12 cellular contexts compared by ENCODE assay signal in genomic region chr7:3559178-3559765, GRCh38.
A peak's percentile ranks its signal among the peaks of the same experiment; 100 is the strongest.
DNase-seq lines count a peak whose midpoint lies in the region; ATAC-seq and TF ChIP-seq lines count a peak whose summit lies in the region.
"Had no signal": no experiment of that assay in that cellular context is flagged by ENCODE, and none has a peak within 500 bp of the region (broad histone marks: within the 10 kb centered on the region; RNA-seq: fewer than 3 reads in every experiment).

No MANE protein-coding gene starts in this region.

- no peaks in the 10 kb centered on the region for H4K20me1 ChIP-seq in IMR-90 (ENCODE audit: insufficient read depth, low read length)

- H3K27me3 ChIP-seq in AG04450 (ENCODE audit: control insufficient read depth, insufficient read depth, low read length) (no peaks in the 10 kb centered on the region), IMR-90 (ENCODE audit: control insufficient read depth, insufficient read depth, low read length) (no peaks in the 10 kb centered on the region), body of pancreas (no peaks in the 10 kb centered on the region)
- H3K27me3 ChIP-seq: heart left ventricle had no signal

- no peak overlapping the region for H2AK5ac ChIP-seq in IMR-90 (ENCODE audit: low read depth, low read length)

- no peak overlapping the region for H3K14ac ChIP-seq in IMR-90 (replicated peaks; ENCODE audit: low read depth, low read length)

- H3K36me3 ChIP-seq in IMR-90 (ENCODE audit: control insufficient read depth, insufficient read depth, low read length) (no peaks in the 10 kb centered on the region), body of pancreas (replicated peaks in 1 of 2; ENCODE audit: insufficient read depth in 1 of 2, low read depth in 2 of 2) (no peaks in the 10 kb centered on the region)
- H3K36me3 ChIP-seq: heart left ventricle had no signal

- no peak overlapping the region for H3K56ac ChIP-seq in IMR-90 (ENCODE audit: extremely low read depth, insufficient read depth, low read length)

- no peak overlapping the region for H3K9ac ChIP-seq in IMR-90 (ENCODE audit: low read depth, low read length)
- H3K9ac ChIP-seq: parathyroid adenoma had no signal

- no peaks in the 10 kb centered on the region for H3K79me1 ChIP-seq in IMR-90 (ENCODE audit: low read depth in 1 of 2, low read length in 2 of 2)

- no peak overlapping the region for H4K8ac ChIP-seq in IMR-90 (ENCODE audit: low read depth in 2 of 2, low read length in 2 of 2)

- H2AK9ac ChIP-seq in IMR-90 (replicated peaks; ENCODE audit: low read depth, low read length, poor library complexity), result no peak overlapping the region

- H3K18ac ChIP-seq in IMR-90 (ENCODE audit: low read depth, low read length), result no peak overlapping the region

- no CpG with 5 or more reads among the region's 4 CpGs for WGBS in IMR-90 (ENCODE audit: extremely low coverage in 2 of 2, insufficient read length in 1 of 2), 2 experiments
- WGBS in body of pancreas, 2 donors, result 15 to 22% methylated on average over 4 of the region's 4 CpGs

- TF ChIP-seq CTCF in AG04450 (IDR thresholded peaks at IDR 0.05; ENCODE audit: low read depth, low read length), result no peak
- TF ChIP-seq CTCF in IMR-90 (conservative IDR thresholded peaks at IDR 0.05; ENCODE audit: low read depth, low read length), result no peak
- no peak for TF ChIP-seq CTCF in body of pancreas (IDR thresholded peaks at IDR 0.05)

- H4K5ac ChIP-seq in IMR-90 (ENCODE audit: low read depth, low read length), result no peak overlapping the region

- CTCF ChIA-PET in AG04450 (lab: Charles Lee) (no interaction called here), IMR-90 (lab: Yijun Ruan, JAX) (no interaction called here)

- no peak overlapping the region for H2BK5ac ChIP-seq in IMR-90 (ENCODE audit: low read depth, low read length, poor library complexity, severe bottlenecking)

- POLR2A ChIA-PET in AG04450 (lab: Yijun Ruan, JAX), result no interaction called here
- POLR2A ChIA-PET in IMR-90 (lab: Charles Lee; ENCODE audit: unreplicated experiment), result no interaction called here

- peak overlapping the region; percentile 62 for H3K4me2 ChIP-seq in IMR-90 (ENCODE audit: low read depth, low read length)

- H4K91ac ChIP-seq in IMR-90 (ENCODE audit: insufficient read depth, low read depth, low read length), result no peak overlapping the region

- in situ Hi-C loops in IMR-90 (cut with MboI; ENCODE audit: low sequenced_read_pairs), result no loop called here

- no peaks in the 10 kb centered on the region for H3K9me1 ChIP-seq in IMR-90 (ENCODE audit: insufficient read depth, low read length)

- H3K9me3 ChIP-seq in AG04450 (ENCODE audit: control insufficient read depth, insufficient read depth, low read length) (no peaks in the 10 kb centered on the region), IMR-90 (ENCODE audit: control insufficient read depth, insufficient read depth, low read length) (no peaks in the 10 kb centered on the region), body of pancreas (no peaks in the 10 kb centered on the region)

- ATAC-seq in IMR-90 (ENCODE audit: low read depth), result peak; percentile 77
- peak; percentile 69 for ATAC-seq in body of pancreas
- peak; percentile 61 for ATAC-seq in left colon
- no peak for ATAC-seq in HG03521 (IDR thresholded peaks at IDR 0.05; ENCODE audit: unreplicated experiment)
- ATAC-seq in GM19467 (IDR thresholded peaks at IDR 0.05; ENCODE audit: unreplicated experiment), result no peak

- TF ChIP-seq POLR2A in IMR-90 (IDR thresholded peaks at IDR 0.05; ENCODE audit: low read depth, low read length), result no peak
- no peak for TF ChIP-seq POLR2A in body of pancreas (IDR thresholded peaks at IDR 0.05)

- H3K4me1 ChIP-seq in IMR-90 (ENCODE audit: control insufficient read depth, insufficient read depth, low read length), result no peaks in the 10 kb centered on the region
- H3K4me1 ChIP-seq in body of pancreas, result peaks cover 48% of the 10 kb centered on the region
- H3K4me1 ChIP-seq: parathyroid adenoma had no signal

- no peak overlapping the region for H3K4ac ChIP-seq in IMR-90 (ENCODE audit: low read depth, low read length)

- DNase-seq in AG04450 (ENCODE audit: low read depth, low spot score) (peak; percentile 69), IMR-90 (peak; percentile 97), body of pancreas (peak; percentile 33 to 72 (median 50)), left colon (no peak), SK-N-DZ (ENCODE audit: low spot score) (no peak), NCI-H2107 treated with DMSO at 0.1 percent for 48 hours (lab: John Stamatoyannopoulos, UW; ENCODE audit: unreplicated experiment) (no peak)
- DNase-seq: activated effector memory CD4-positive, alpha-beta T cell treated with anti-CD3 and anti-CD28 coated beads, Interleukin-2, amount 50 U/mL, for 16 hours; MM.1S had no signal

- no peak overlapping the region for H2BK15ac ChIP-seq in IMR-90 (ENCODE audit: low read depth, low read length)

- intact Hi-C loops in IMR-90 (cut with micrococcal nuclease), result no loop called here
- intact Hi-C loops in body of pancreas (cut with DNase I), result no loop called here
- intact Hi-C loops in left colon (cut with DNase I, micrococcal nuclease), result no loop called here

- H3K4me3 ChIP-seq in AG04450 (ENCODE audit: low read depth, low read length), result no peak overlapping the region
- H3K4me3 ChIP-seq in IMR-90 (ENCODE audit: insufficient read depth, low read depth, low read length), result no peak overlapping the region
- H3K4me3 ChIP-seq in body of pancreas, result no peak overlapping the region
- H3K4me3 ChIP-seq: heart left ventricle had no signal

- no peak overlapping the region for H2BK120ac ChIP-seq in IMR-90 (ENCODE audit: low read depth, low read length)

- no peak overlapping the region for H2AFZ ChIP-seq in IMR-90 (replicated peaks; ENCODE audit: low read length, poor library complexity)
- H2AFZ ChIP-seq: parathyroid adenoma had no signal

- BruUV-seq in IMR-90 (replicated peaks; lab: Mats Ljungman, UMichigan), result no TSS peak

- H3K23ac ChIP-seq in IMR-90 (ENCODE audit: low read depth, low read length), result no peak overlapping the region

- no peak for TF ChIP-seq RAD21 in IMR-90 (IDR thresholded peaks at IDR 0.05; ENCODE audit: low read length)

- dilution Hi-C loops in IMR-90 (cut with HindIII; ENCODE audit: low sequenced_read_pairs, unreplicated experiment), result no loop called here

- H2BK20ac ChIP-seq in IMR-90 (ENCODE audit: low read depth, low read length), result no peak overlapping the region

- no peak overlapping the region for H3K27ac ChIP-seq in AG04450 (ENCODE audit: low read depth, low read length)
- no peak overlapping the region for H3K27ac ChIP-seq in IMR-90 (ENCODE audit: insufficient read depth, low read length)
- peak overlapping the region in 3 of 4 donors; percentile 37 to 74 (median 70) for H3K27ac ChIP-seq in body of pancreas
- H3K27ac ChIP-seq: parathyroid adenoma had no signal

TF ChIP-seq in IMR-90, 13 proteins besides CTCF, POLR2A, EP300 and RAD21:
- peak; percentile 84 for TF ChIP-seq CEBPB (IDR thresholded peaks at IDR 0.05; ENCODE audit: low read depth, low read length)
- TF ChIP-seq FOS (IDR thresholded peaks at IDR 0.05; ENCODE audit: low read depth, low read length), result no peak
TF ChIP-seq in IMR-90: peak in this region for 1.

Comparison
In these comparisons a context has a peak if more than half of its experiments do, and no peak if none do; other contexts are left out.
1. DNase-seq: peak in AG04450 (single experiment), IMR-90 (single experiment) and body of pancreas (4 of 4); none in left colon (0 of 2), SK-N-DZ (single experiment) and NCI-H2107 treated with DMSO at 0.1 percent for 48 hours (single experiment).
2. H3K27ac ChIP-seq: peak in body of pancreas (3 of 4); none in AG04450 (single experiment) and IMR-90 (single experiment).
3. ATAC-seq: peak in IMR-90 (single experiment), body of pancreas (single experiment) and left colon (single experiment); none in HG03521 (single experiment) and GM19467 (single experiment).